1 cellular context compared by ENCODE assay signal in genomic region chr17:30344283-30345088, GRCh38.
A peak's percentile ranks its signal among the peaks of the same experiment; 100 is the strongest.
TF ChIP-seq lines count a peak whose summit lies in the region.

No MANE protein-coding gene starts in this region.

TF ChIP-seq in HepG2, 621 proteins besides CTCF, POLR2A, EP300 and RAD21 (continued from another document and continues in another):
- TF ChIP-seq, protein P1, sequence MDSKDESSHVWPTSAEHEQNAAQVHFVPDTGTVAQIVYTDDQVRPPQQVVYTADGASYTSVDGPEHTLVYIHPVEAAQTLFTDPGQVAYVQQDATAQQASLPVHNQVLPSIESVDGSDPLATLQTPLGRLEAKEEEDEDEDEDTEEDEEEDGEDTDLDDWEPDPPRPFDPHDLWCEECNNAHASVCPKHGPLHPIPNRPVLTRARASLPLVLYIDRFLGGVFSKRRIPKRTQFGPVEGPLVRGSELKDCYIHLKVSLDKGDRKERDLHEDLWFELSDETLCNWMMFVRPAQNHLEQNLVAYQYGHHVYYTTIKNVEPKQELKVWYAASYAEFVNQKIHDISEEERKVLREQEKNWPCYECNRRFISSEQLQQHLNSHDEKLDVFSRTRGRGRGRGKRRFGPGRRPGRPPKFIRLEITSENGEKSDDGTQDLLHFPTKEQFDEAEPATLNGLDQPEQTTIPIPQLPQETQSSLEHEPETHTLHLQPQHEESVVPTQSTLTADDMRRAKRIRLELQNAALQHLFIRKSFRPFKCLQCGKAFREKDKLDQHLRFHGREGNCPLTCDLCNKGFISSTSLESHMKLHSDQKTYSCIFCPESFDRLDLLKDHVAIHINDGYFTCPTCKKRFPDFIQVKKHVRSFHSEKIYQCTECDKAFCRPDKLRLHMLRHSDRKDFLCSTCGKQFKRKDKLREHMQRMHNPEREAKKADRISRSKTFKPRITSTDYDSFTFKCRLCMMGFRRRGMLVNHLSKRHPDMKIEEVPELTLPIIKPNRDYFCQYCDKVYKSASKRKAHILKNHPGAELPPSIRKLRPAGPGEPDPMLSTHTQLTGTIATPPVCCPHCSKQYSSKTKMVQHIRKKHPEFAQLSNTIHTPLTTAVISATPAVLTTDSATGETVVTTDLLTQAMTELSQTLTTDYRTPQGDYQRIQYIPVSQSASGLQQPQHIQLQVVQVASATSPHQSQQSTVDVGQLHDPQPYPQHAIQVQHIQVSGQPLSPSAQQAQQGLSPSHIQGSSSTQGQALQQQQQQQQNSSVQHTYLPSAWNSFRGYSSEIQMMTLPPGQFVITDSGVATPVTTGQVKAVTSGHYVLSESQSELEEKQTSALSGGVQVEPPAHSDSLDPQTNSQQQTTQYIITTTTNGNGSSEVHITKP (CRISPR knock-in tag; IDR thresholded peaks at IDR 0.05; ENCODE audit: low read depth): peak; percentile 42; the same call in 1 of the 2 replicates
- peak; percentile 91 for TF ChIP-seq SAP130 (CRISPR knock-in tag; IDR thresholded peaks at IDR 0.05; ENCODE audit: low read depth)
- TF ChIP-seq ZNF563 (CRISPR knock-in tag; IDR thresholded peaks at IDR 0.05): no peak
- TF ChIP-seq RBAK (CRISPR knock-in tag; IDR thresholded peaks at IDR 0.05): peak; percentile 82
- peak; percentile 73 for TF ChIP-seq ATF1 (CRISPR knock-in tag; IDR thresholded peaks at IDR 0.05)
- peak; percentile 54; the same call in 1 of the 2 replicates for TF ChIP-seq NR2C2 (CRISPR knock-in tag; IDR thresholded peaks at IDR 0.05; ENCODE audit: borderline replicate concordance)
- no peak for TF ChIP-seq MTA3 (CRISPR knock-in tag; IDR thresholded peaks at IDR 0.05)
- TF ChIP-seq, protein P2, sequence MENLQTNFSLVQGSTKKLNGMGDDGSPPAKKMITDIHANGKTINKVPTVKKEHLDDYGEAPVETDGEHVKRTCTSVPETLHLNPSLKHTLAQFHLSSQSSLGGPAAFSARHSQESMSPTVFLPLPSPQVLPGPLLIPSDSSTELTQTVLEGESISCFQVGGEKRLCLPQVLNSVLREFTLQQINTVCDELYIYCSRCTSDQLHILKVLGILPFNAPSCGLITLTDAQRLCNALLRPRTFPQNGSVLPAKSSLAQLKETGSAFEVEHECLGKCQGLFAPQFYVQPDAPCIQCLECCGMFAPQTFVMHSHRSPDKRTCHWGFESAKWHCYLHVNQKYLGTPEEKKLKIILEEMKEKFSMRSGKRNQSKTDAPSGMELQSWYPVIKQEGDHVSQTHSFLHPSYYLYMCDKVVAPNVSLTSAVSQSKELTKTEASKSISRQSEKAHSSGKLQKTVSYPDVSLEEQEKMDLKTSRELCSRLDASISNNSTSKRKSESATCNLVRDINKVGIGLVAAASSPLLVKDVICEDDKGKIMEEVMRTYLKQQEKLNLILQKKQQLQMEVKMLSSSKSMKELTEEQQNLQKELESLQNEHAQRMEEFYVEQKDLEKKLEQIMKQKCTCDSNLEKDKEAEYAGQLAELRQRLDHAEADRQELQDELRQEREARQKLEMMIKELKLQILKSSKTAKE (CRISPR knock-in tag; IDR thresholded peaks at IDR 0.05; ENCODE audit: borderline replicate concordance): peak; percentile 96
- TF ChIP-seq ZNF839 (CRISPR knock-in tag; IDR thresholded peaks at IDR 0.05; ENCODE audit: borderline replicate concordance): 0 out of 2 replicates have a peak, but pooled peaks have one; percentile 43
- peak; percentile 96 for TF ChIP-seq GATAD2A (CRISPR knock-in tag; IDR thresholded peaks at IDR 0.05)
- TF ChIP-seq BCL6 (CRISPR knock-in tag; IDR thresholded peaks at IDR 0.05): peak; percentile 93
- TF ChIP-seq, protein P3, sequence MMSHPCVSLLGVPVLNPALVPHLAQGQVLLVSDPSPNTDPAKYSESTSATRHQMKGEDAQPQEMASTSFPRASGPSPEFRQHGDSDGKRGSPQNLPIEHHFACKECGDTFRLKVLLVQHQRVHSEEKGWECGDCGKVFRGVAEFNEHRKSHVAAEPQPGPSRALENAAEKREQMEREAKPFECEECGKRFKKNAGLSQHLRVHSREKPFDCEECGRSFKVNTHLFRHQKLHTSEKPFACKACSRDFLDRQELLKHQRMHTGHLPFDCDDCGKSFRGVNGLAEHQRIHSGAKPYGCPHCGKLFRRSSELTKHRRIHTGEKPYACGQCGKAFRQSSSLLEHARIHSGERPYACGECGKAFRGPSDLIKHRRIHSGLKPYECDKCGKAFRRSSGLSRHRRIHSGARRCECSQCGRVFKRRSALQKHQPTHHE (CRISPR knock-in tag; IDR thresholded peaks at IDR 0.05; ENCODE audit: borderline replicate concordance): no peak
- no peak for TF ChIP-seq REL (CRISPR knock-in tag; conservative IDR thresholded peaks at IDR 0.05)
- TF ChIP-seq SNAPC5 (CRISPR knock-in tag; IDR thresholded peaks at IDR 0.05; ENCODE audit: borderline replicate concordance): peak; percentile 93; the same call in 1 of the 2 replicates
- TF ChIP-seq ZNF746 (CRISPR knock-in tag; IDR thresholded peaks at IDR 0.05): peak; percentile 41; the same call in 1 of the 2 replicates
- TF ChIP-seq SNAPC2 (CRISPR knock-in tag; IDR thresholded peaks at IDR 0.05): 0 out of 2 replicates have a peak, but pooled peaks have one; percentile 42
- peak; percentile 59; the same call in 1 of the 2 replicates for TF ChIP-seq ZNF605 (CRISPR knock-in tag; IDR thresholded peaks at IDR 0.05)
- peak; percentile 63; the same call in 1 of the 2 replicates for TF ChIP-seq ZMYM3 (CRISPR knock-in tag; IDR thresholded peaks at IDR 0.05)
- TF ChIP-seq TAF1 (CRISPR knock-in tag; IDR thresholded peaks at IDR 0.05): peak; percentile 43; the same call in 1 of the 2 replicates
- TF ChIP-seq THYN1 (CRISPR knock-in tag; IDR thresholded peaks at IDR 0.05; ENCODE audit: borderline replicate concordance, low read depth): no peak
- TF ChIP-seq ZKSCAN5 (CRISPR knock-in tag; IDR thresholded peaks at IDR 0.05): no peak
- TF ChIP-seq, protein P4, sequence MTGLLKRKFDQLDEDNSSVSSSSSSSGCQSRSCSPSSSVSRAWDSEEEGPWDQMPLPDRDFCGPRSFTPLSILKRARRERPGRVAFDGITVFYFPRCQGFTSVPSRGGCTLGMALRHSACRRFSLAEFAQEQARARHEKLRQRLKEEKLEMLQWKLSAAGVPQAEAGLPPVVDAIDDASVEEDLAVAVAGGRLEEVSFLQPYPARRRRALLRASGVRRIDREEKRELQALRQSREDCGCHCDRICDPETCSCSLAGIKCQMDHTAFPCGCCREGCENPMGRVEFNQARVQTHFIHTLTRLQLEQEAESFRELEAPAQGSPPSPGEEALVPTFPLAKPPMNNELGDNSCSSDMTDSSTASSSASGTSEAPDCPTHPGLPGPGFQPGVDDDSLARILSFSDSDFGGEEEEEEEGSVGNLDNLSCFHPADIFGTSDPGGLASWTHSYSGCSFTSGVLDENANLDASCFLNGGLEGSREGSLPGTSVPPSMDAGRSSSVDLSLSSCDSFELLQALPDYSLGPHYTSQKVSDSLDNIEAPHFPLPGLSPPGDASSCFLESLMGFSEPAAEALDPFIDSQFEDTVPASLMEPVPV (CRISPR knock-in tag; IDR thresholded peaks at IDR 0.05): 0 out of 2 replicates have a peak, but pooled peaks have one; percentile 71
- TF ChIP-seq ZNF713 (CRISPR knock-in tag; IDR thresholded peaks at IDR 0.05): no peak
- TF ChIP-seq ZFP37 (CRISPR knock-in tag; IDR thresholded peaks at IDR 0.05; ENCODE audit: borderline replicate concordance): no peak
- peak; percentile 68; the same call in 1 of the 2 replicates for TF ChIP-seq CCDC6 (CRISPR knock-in tag; IDR thresholded peaks at IDR 0.05)
- TF ChIP-seq, protein P5, sequence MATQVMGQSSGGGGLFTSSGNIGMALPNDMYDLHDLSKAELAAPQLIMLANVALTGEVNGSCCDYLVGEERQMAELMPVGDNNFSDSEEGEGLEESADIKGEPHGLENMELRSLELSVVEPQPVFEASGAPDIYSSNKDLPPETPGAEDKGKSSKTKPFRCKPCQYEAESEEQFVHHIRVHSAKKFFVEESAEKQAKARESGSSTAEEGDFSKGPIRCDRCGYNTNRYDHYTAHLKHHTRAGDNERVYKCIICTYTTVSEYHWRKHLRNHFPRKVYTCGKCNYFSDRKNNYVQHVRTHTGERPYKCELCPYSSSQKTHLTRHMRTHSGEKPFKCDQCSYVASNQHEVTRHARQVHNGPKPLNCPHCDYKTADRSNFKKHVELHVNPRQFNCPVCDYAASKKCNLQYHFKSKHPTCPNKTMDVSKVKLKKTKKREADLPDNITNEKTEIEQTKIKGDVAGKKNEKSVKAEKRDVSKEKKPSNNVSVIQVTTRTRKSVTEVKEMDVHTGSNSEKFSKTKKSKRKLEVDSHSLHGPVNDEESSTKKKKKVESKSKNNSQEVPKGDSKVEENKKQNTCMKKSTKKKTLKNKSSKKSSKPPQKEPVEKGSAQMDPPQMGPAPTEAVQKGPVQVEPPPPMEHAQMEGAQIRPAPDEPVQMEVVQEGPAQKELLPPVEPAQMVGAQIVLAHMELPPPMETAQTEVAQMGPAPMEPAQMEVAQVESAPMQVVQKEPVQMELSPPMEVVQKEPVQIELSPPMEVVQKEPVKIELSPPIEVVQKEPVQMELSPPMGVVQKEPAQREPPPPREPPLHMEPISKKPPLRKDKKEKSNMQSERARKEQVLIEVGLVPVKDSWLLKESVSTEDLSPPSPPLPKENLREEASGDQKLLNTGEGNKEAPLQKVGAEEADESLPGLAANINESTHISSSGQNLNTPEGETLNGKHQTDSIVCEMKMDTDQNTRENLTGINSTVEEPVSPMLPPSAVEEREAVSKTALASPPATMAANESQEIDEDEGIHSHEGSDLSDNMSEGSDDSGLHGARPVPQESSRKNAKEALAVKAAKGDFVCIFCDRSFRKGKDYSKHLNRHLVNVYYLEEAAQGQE (IDR thresholded peaks at IDR 0.05; ENCODE audit: borderline replicate concordance in 1 of 2, low read depth in 1 of 2, low read length in 2 of 2): peak in 1 of 2 experiments; percentile 78; a peak in 2 of 4 replicates
- TF ChIP-seq ZNF329 (CRISPR knock-in tag; IDR thresholded peaks at IDR 0.05; ENCODE audit: low read depth): 0 out of 2 replicates have a peak, but pooled peaks have one; percentile 53
- peak; percentile 86; the same call in 1 of the 2 replicates for TF ChIP-seq ZNF501 (CRISPR knock-in tag; IDR thresholded peaks at IDR 0.05)
- peak in 1 of 2 experiments; percentile 37; a peak in 1 of 4 replicates for TF ChIP-seq NR2F1 (CRISPR knock-in tag; IDR thresholded peaks at IDR 0.05)
- peak; percentile 47; the same call in 1 of the 2 replicates for TF ChIP-seq SATB2 (CRISPR knock-in tag; IDR thresholded peaks at IDR 0.05)
- TF ChIP-seq ZNF577 (CRISPR knock-in tag; IDR thresholded peaks at IDR 0.05; ENCODE audit: borderline replicate concordance, low read depth): no peak
- TF ChIP-seq ZNF362 (CRISPR knock-in tag; IDR thresholded peaks at IDR 0.05; ENCODE audit: borderline replicate concordance): peak; percentile 96
- TF ChIP-seq, protein P6, sequence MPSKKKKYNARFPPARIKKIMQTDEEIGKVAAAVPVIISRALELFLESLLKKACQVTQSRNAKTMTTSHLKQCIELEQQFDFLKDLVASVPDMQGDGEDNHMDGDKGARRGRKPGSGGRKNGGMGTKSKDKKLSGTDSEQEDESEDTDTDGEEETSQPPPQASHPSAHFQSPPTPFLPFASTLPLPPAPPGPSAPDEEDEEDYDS (CRISPR knock-in tag; IDR thresholded peaks at IDR 0.05): peak; percentile 64
- TF ChIP-seq KAT8 (CRISPR knock-in tag; IDR thresholded peaks at IDR 0.05): peak; percentile 66
- TF ChIP-seq ZNF17 (CRISPR knock-in tag; IDR thresholded peaks at IDR 0.05): peak; percentile 51; the same call in 1 of the 2 replicates
- 0 out of 2 replicates have a peak, but pooled peaks have one; percentile 19 for TF ChIP-seq NKX3-1 (CRISPR knock-in tag; IDR thresholded peaks at IDR 0.05)
- no peak for TF ChIP-seq ZNF253 (CRISPR knock-in tag; IDR thresholded peaks at IDR 0.05; ENCODE audit: borderline replicate concordance)
- peak; percentile 39; the same call in 1 of the 2 replicates for TF ChIP-seq ZNF770 (CRISPR knock-in tag; IDR thresholded peaks at IDR 0.05)
- no peak for TF ChIP-seq ZNF776 (CRISPR knock-in tag; IDR thresholded peaks at IDR 0.05)
- peak; percentile 68 for TF ChIP-seq ZNF687 (CRISPR knock-in tag; IDR thresholded peaks at IDR 0.05)
